ENCODE assay signal across 19 cellular contexts in the genomic region with DNA sequence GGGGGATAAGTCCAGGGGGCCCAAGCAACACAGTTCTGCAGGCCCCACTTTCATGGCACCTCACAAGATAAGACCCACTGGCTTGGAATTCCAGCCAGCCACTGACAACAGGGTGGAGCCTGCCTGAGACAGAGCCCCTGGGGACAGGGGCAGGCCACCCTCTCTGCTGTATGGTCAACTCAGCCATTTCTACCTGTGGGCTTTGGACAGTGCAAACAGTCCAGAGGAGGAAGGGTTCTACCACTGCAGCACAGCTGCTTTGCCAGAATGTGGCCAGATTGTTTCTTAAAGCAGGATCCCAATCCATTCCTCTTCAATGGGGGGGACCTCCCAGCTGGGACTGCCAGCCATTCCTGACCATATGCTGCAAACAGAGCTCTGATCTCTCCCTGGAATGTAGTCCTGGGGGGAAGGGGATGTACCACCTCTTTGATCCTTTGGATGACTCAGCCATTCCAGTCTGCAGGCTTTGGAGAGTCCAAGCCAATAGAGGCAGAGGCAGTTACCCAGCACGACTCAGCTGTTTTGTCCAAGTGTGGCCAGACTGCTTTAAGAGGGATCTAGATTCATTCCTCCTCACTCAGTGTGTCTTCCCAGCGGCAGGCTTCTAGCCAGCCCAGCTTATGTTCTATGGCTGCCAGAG.
DNase-seq lines count a peak whose midpoint lies in the region; ATAC-seq and TF ChIP-seq lines count a peak whose summit lies in the region.
"Had no signal": no experiment of that assay in that cellular context is flagged by ENCODE, and none has a peak within 500 bp of the region (broad histone marks: within the 10 kb centered on the region; RNA-seq: fewer than 3 reads in every experiment).

No MANE protein-coding gene starts in this region.

- no peak overlapping the region for H3K4me3 ChIP-seq in retinal pigment epithelial cell (ENCODE audit: low read length)
- H3K4me3 ChIP-seq: dorsolateral prefrontal cortex, Peyer's patch, spleen, stomach had no signal

- TF ChIP-seq CTCF in retinal pigment epithelial cell (conservative IDR thresholded peaks at IDR 0.05; ENCODE audit: low read depth, low read length): no peak

- peak; percentile 77 for DNase-seq in HT1080 (ENCODE audit: low read depth)
- DNase-seq in T1000 (lab: John Stamatoyannopoulos, UW): peak; percentile 33
- DNase-seq in iPS DF 19.7 (ENCODE audit: low read depth, low spot score): peak; percentile 23
- peak; percentile 44 for DNase-seq in retinal pigment epithelial cell (ENCODE audit: low read depth)
- DNase-seq in D341Med (ENCODE audit: low spot score): no peak
- no peak for DNase-seq in KBM-7
- DNase-seq: activated naive CD4-positive, alpha-beta T cell; brain microvascular endothelial cell; C1 segment of cervical spinal cord; dorsolateral prefrontal cortex; EL; NCI-H1694; NCI-H510A; Peyer's patch; spleen; stomach; SW 1271; WERI-Rb-1 had no signal

- ATAC-seq in GM19452 (IDR thresholded peaks at IDR 0.05; ENCODE audit: unreplicated experiment): no peak

- in situ Hi-C loops in KBM-7 (cut with MboI; ENCODE audit: low pct_unique_long_range_greater_than_20kb, low sequenced_read_pairs): no loop called here

Comparison
In these comparisons a context has a peak if more than half of its experiments do, and no peak if none do; other contexts are left out.
1. DNase-seq: peak in HT1080 (single experiment), T1000 (single experiment), iPS DF 19.7 (single experiment) and retinal pigment epithelial cell (single experiment); none in D341Med (single experiment) and KBM-7 (single experiment).